2 cellular contexts compared by ENCODE assay signal in genomic region chr1:17233675-17234074, GRCh38.
TF ChIP-seq lines count a peak whose summit lies in the region.

No MANE protein-coding gene starts in this region.

TF ChIP-seq in A549, 52 proteins besides CTCF, POLR2A, EP300 and RAD21 (continued from another document):
- peak; percentile 22; the same call in 2 of the 3 replicates for TF ChIP-seq BCL3 (IDR thresholded peaks at IDR 0.05)
- TF ChIP-seq JUNB (IDR thresholded peaks at IDR 0.05): peak; percentile 87
- TF ChIP-seq MYC (IDR thresholded peaks at IDR 0.05; ENCODE audit: borderline replicate concordance, low read length): peak; percentile 69; the same call in 1 of the 2 replicates
- TF ChIP-seq, protein P1, sequence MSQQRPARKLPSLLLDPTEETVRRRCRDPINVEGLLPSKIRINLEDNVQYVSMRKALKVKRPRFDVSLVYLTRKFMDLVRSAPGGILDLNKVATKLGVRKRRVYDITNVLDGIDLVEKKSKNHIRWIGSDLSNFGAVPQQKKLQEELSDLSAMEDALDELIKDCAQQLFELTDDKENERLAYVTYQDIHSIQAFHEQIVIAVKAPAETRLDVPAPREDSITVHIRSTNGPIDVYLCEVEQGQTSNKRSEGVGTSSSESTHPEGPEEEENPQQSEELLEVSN (IDR thresholded peaks at IDR 0.05; ENCODE audit: borderline replicate concordance, low read depth): peak; percentile 41; the same call in 1 of the 2 replicates
- no peak for TF ChIP-seq PHF8 (IDR thresholded peaks at IDR 0.05; ENCODE audit: borderline replicate concordance, low read depth)
- TF ChIP-seq CEBPB (IDR thresholded peaks at IDR 0.05): peak in 1 of 2 experiments; percentile 44; a peak in 1 of 4 replicates
- TF ChIP-seq SMC3 (IDR thresholded peaks at IDR 0.05): peak; percentile 47; the same call in 2 of the 3 replicates
- TF ChIP-seq FOSL2 (IDR thresholded peaks at IDR 0.05): peak; percentile 90
- TF ChIP-seq FOSL2 (CRISPR knock-in tag; IDR thresholded peaks at IDR 0.05): peak; percentile 98
- TF ChIP-seq, protein P2, sequence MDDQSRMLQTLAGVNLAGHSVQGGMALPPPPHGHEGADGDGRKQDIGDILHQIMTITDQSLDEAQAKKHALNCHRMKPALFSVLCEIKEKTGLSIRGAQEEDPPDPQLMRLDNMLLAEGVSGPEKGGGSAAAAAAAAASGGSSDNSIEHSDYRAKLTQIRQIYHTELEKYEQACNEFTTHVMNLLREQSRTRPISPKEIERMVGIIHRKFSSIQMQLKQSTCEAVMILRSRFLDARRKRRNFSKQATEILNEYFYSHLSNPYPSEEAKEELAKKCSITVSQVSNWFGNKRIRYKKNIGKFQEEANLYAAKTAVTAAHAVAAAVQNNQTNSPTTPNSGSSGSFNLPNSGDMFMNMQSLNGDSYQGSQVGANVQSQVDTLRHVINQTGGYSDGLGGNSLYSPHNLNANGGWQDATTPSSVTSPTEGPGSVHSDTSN (IDR thresholded peaks at IDR 0.05): peak; percentile 68; the same call in 1 of the 2 replicates
- no peak for TF ChIP-seq ZC3H11A (IDR thresholded peaks at IDR 0.05)
- TF ChIP-seq USF2 (IDR thresholded peaks at IDR 0.05): peak; percentile 41; the same call in 1 of the 2 replicates

TF ChIP-seq in Ishikawa, 13 proteins besides CTCF, POLR2A, EP300 and RAD21 (continued from another document):
- TF ChIP-seq, protein P3, sequence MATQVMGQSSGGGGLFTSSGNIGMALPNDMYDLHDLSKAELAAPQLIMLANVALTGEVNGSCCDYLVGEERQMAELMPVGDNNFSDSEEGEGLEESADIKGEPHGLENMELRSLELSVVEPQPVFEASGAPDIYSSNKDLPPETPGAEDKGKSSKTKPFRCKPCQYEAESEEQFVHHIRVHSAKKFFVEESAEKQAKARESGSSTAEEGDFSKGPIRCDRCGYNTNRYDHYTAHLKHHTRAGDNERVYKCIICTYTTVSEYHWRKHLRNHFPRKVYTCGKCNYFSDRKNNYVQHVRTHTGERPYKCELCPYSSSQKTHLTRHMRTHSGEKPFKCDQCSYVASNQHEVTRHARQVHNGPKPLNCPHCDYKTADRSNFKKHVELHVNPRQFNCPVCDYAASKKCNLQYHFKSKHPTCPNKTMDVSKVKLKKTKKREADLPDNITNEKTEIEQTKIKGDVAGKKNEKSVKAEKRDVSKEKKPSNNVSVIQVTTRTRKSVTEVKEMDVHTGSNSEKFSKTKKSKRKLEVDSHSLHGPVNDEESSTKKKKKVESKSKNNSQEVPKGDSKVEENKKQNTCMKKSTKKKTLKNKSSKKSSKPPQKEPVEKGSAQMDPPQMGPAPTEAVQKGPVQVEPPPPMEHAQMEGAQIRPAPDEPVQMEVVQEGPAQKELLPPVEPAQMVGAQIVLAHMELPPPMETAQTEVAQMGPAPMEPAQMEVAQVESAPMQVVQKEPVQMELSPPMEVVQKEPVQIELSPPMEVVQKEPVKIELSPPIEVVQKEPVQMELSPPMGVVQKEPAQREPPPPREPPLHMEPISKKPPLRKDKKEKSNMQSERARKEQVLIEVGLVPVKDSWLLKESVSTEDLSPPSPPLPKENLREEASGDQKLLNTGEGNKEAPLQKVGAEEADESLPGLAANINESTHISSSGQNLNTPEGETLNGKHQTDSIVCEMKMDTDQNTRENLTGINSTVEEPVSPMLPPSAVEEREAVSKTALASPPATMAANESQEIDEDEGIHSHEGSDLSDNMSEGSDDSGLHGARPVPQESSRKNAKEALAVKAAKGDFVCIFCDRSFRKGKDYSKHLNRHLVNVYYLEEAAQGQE (IDR thresholded peaks at IDR 0.05; ENCODE audit: low read depth): no peak; the same call in 1 of the 2 replicates
- TF ChIP-seq CEBPB (IDR thresholded peaks at IDR 0.05) (no peak; the same call in 1 of the 2 replicates), TEAD4 (IDR thresholded peaks at IDR 0.05) (peak; percentile 94), EGR1 (IDR thresholded peaks at IDR 0.05) (peak; percentile 85), TCF12 (IDR thresholded peaks at IDR 0.05; ENCODE audit: low read depth) (peak; percentile 99)
TF ChIP-seq in Ishikawa: peak in this region for 10.
